In the genomic region with DNA sequence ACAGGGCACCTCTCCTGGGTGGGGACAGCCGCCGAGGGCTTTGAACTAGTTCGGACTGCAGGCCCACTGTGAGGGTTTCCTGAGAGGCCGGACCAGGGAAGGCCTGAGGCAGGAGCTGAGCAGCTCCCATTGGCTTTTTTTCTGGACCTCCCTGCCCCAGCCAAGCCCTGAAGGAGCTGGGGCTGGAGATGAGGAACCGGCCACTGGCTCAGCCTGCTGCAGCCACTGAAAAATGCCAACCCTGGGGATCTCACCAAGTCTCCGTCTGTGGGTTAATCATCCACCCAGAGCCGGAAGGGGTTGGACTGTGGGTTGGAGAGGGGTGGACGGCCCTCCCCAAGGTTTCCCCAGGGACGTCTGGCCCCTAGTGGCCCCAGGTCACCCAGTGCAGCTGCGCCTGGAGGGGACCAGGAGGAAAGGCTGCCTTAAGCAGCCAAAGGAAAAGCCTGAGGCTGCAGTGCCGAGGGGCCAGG, we compare ENCODE assay signal across 12 cellular contexts. TPM values are rescaled to one million over a fixed set of nuclear protein-coding genes. Genes with fewer than 3 reads are reported as not detected.
DNase-seq lines count a peak whose midpoint lies in the region; ATAC-seq and TF ChIP-seq lines count a peak whose summit lies in the region.
"Had no signal": no experiment of that assay in that cellular context is flagged by ENCODE, and none has a peak within 500 bp of the region (broad histone marks: within the 10 kb centered on the region; RNA-seq: fewer than 3 reads in every experiment).

No MANE protein-coding gene starts in this region.

- H3K27ac Mint-ChIP-seq in chondrocyte (ENCODE audit: unreplicated experiment), result no peak overlapping the region

- H3K4me1 Mint-ChIP-seq in chondrocyte (ENCODE audit: low read depth), result peaks cover 17% of the 10 kb centered on the region
- H3K4me1 Mint-ChIP-seq: central memory CD8-positive, alpha-beta T cell had no signal

- no peak overlapping the region for H3K23ac ChIP-seq in neuronal stem cell (ENCODE audit: low read depth, low read length, poor library complexity)

- no peak overlapping the region for H2BK5ac ChIP-seq in neuronal stem cell (ENCODE audit: low read length)

- WGBS in neuronal stem cell (ENCODE audit: extremely low coverage in 2 of 2, insufficient read length in 2 of 2, insufficient replicate concordance in 1 of 2), 2 donors, result no CpG with 5 or more reads among the region's 11 CpGs

- no peaks in the 10 kb centered on the region for H3K9me3 ChIP-seq in neuronal stem cell (replicated peaks in 1 of 2; ENCODE audit: control insufficient read depth in 2 of 2, insufficient read depth in 1 of 2, low read depth in 1 of 2, low read length in 2 of 2)
- H3K9me3 ChIP-seq: HAP-1 had no signal

- no peak overlapping the region for H3K4ac ChIP-seq in neuronal stem cell (ENCODE audit: low read length)

- no peaks in the 10 kb centered on the region for H3K27me3 Mint-ChIP-seq in chondrocyte (ENCODE audit: low read depth)

- no peak overlapping the region for H4K8ac ChIP-seq in neuronal stem cell (ENCODE audit: low read depth, low read length)

- no peak overlapping the region for H4K91ac ChIP-seq in neuronal stem cell (ENCODE audit: low read depth, low read length, poor library complexity)

- H2BK12ac ChIP-seq in neuronal stem cell (ENCODE audit: low read length), result no peak overlapping the region

- H2AFZ ChIP-seq in neuronal stem cell (ENCODE audit: low read length), result peak overlapping the region; percentile 29

- H3K4me3 ChIP-seq in neuronal stem cell (ENCODE audit: low read length in 2 of 2), result no peak overlapping the region
- H3K4me3 ChIP-seq: HAP-1 had no signal

- H3K14ac ChIP-seq in neuronal stem cell (ENCODE audit: low read length), result peak overlapping the region; percentile 38

- no peak overlapping the region for H3K4me3 Mint-ChIP-seq in chondrocyte (ENCODE audit: unreplicated experiment)
- H3K4me3 Mint-ChIP-seq: central memory CD8-positive, alpha-beta T cell had no signal

- TF ChIP-seq CTCF in chondrocyte (IDR thresholded peaks at IDR 0.05), result no peak

- peaks cover 28 to 50% of the 10 kb centered on the region in 2 donors for H3K4me1 ChIP-seq in neuronal stem cell (ENCODE audit: control insufficient read depth in 2 of 2, insufficient read depth in 1 of 2, low read depth in 1 of 2, low read length in 2 of 2)

- no peak overlapping the region for H3K4me2 ChIP-seq in neuronal stem cell (ENCODE audit: insufficient read depth, low read length, poor library complexity, severe bottlenecking)

- peaks cover 0 to 20% (median 5%) of the 10 kb centered on the region in 3 experiments for H3K27me3 ChIP-seq in neuronal stem cell (ENCODE audit: control insufficient read depth in 3 of 3, insufficient read depth in 3 of 3, low read depth in 1 of 3, low read length in 3 of 3)
- H3K27me3 ChIP-seq: Peyer's patch had no signal

- H2AK5ac ChIP-seq in neuronal stem cell (ENCODE audit: low read depth, low read length), result peak overlapping the region; percentile 100

- peak overlapping the region; percentile 75 for H2BK15ac ChIP-seq in neuronal stem cell (ENCODE audit: low read length)

- H3K36me3 ChIP-seq in neuronal stem cell (replicated peaks in 1 of 2; ENCODE audit: control insufficient read depth in 2 of 2, insufficient read depth in 2 of 2, low read length in 2 of 2), result no peaks in the 10 kb centered on the region
- H3K36me3 ChIP-seq: Peyer's patch had no signal

- no peaks in the 10 kb centered on the region for H3K9me3 Mint-ChIP-seq in chondrocyte (ENCODE audit: low read depth)
- H3K9me3 Mint-ChIP-seq: central memory CD8-positive, alpha-beta T cell had no signal

- ATAC-seq in HG02588 (IDR thresholded peaks at IDR 0.05; ENCODE audit: unreplicated experiment), result peak; percentile 36

- H3K18ac ChIP-seq in neuronal stem cell (ENCODE audit: low read length), result no peak overlapping the region

- H3K36me3 Mint-ChIP-seq in chondrocyte (ENCODE audit: low read depth), result no peaks in the 10 kb centered on the region

- H2BK120ac ChIP-seq in neuronal stem cell (ENCODE audit: low read depth, low read length), result no peak overlapping the region

- H3K27ac ChIP-seq in neuronal stem cell (replicated peaks; ENCODE audit: low read length), result no peak overlapping the region
- H3K27ac ChIP-seq: Peyer's patch had no signal

- H3K9ac ChIP-seq in neuronal stem cell (ENCODE audit: low read depth, low read length, poor library complexity), result no peak overlapping the region

- DNase-seq in EL, result peak; percentile 29
- DNase-seq in UCSD-AML1 (lab: John Stamatoyannopoulos, UW; ENCODE audit: unreplicated experiment), result peak; percentile 87
- DNase-seq in neuronal stem cell (ENCODE audit: low spot score), result no peak
- DNase-seq in chondrocyte (ENCODE audit: low spot score), result no peak
- no peak for DNase-seq in activated CD4-positive, alpha-beta T cell treated with anti-CD3 and anti-CD28 coated beads, Interleukin-2, amount 50 U/mL, for 48 hours
- DNase-seq in GM19240 (ENCODE audit: insufficient read length, low spot score), result no peak
- DNase-seq in nucleus accumbens (lab: John Stamatoyannopoulos, UW), result no peak
- DNase-seq: Kasumi-1 had no signal

- H3K79me1 ChIP-seq in neuronal stem cell (ENCODE audit: low read depth, low read length), result peaks cover 4% of the 10 kb centered on the region

RNA-seq across cellular contexts. Expression of a gene that starts 2.5 kb away (rescaled TPM):
- 5.0 TPM for polyA plus RNA-seq in neuronal stem cell (2013, experiment 1 of 2)
- polyA plus RNA-seq in neuronal stem cell (2013, experiment 2 of 2), result 4.8 TPM
- 12.5 to 27.2 TPM (median 24.3 TPM) in 3 replicates for total RNA-seq in chondrocyte

RNA-seq across cellular contexts. Expression of a gene that starts 11.5 kb away (rescaled TPM):
- polyA plus RNA-seq in neuronal stem cell (2013, experiment 1 of 2), result 0.45 TPM
- 0.42 TPM for polyA plus RNA-seq in neuronal stem cell (2013, experiment 2 of 2)
- total RNA-seq in chondrocyte, result 0.75 to 1.4 TPM (median 1.3 TPM) in 3 replicates

RNA-seq across cellular contexts. Expression of a gene that starts 16.9 kb away (rescaled TPM):
- 2.0 TPM for polyA plus RNA-seq in neuronal stem cell (2013, experiment 1 of 2)
- 2.0 TPM for polyA plus RNA-seq in neuronal stem cell (2013, experiment 2 of 2)
- not detected in 3 replicates for total RNA-seq in chondrocyte

RNA-seq across cellular contexts. Expression of a gene that starts 30.8 kb away (rescaled TPM):
- 132 TPM for polyA plus RNA-seq in neuronal stem cell (2013, experiment 1 of 2)
- 135 TPM for polyA plus RNA-seq in neuronal stem cell (2013, experiment 2 of 2)
- 69.2 to 95.3 TPM (median 75.7 TPM) in 3 replicates for total RNA-seq in chondrocyte

RNA-seq across cellular contexts. Expression of a gene that starts 33.6 kb away (rescaled TPM):
- polyA plus RNA-seq in neuronal stem cell (2013, experiment 1 of 2), result 8.4 TPM
- polyA plus RNA-seq in neuronal stem cell (2013, experiment 2 of 2), result 8.2 TPM
- 24.3 to 31.9 TPM (median 24.7 TPM) in 3 replicates for total RNA-seq in chondrocyte

Comparison
In these comparisons a context has a peak if more than half of its experiments do, and no peak if none do; other contexts are left out.
1. DNase-seq: peak in EL (single experiment) and UCSD-AML1 (single experiment); none in neuronal stem cell (single experiment), chondrocyte (single experiment), activated CD4-positive, alpha-beta T cell treated with anti-CD3 and anti-CD28 coated beads, Interleukin-2, amount 50 U/mL, for 48 hours (0 of 2), GM19240 (single experiment) and nucleus accumbens (0 of 56).